Comparison of ENCODE assay signal across 13 cellular contexts in the genomic region with DNA sequence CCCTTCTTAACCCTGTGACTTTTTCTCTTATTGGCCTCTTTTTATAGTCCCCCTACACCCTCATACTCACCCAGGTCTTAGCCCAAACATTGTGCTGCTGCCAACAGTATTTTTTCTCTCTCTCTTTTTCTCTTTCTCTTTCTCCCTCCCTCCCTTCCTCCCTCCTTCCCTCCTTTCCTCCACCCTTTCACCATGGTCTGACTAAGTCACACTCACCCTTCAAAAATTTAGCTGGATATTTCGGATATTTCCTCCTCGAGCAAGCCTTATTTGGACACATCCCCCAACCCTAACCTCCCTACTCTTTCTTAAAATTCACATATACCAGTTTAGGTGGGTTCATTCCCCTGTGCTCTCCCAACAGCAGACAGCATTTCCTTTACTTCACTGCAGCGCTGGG.
DNase-seq lines count a peak whose midpoint lies in the region; ATAC-seq, FAIRE-seq and TF ChIP-seq lines count a peak whose summit lies in the region.
"Had no signal": no experiment of that assay in that cellular context is flagged by ENCODE, and none has a peak within 500 bp of the region (broad histone marks: within the 10 kb centered on the region; RNA-seq: fewer than 3 reads in every experiment).

No MANE protein-coding gene starts in this region.

- no peak overlapping the region for H3K4ac ChIP-seq in mesenchymal stem cell (ENCODE audit: low read depth in 1 of 2, low read length in 2 of 2)

- H3K4me2 ChIP-seq in A549 (peak overlapping the region; percentile 35; the same call in 2 of the 3 replicates), mesenchymal stem cell (ENCODE audit: low read length, poor library complexity, severe bottlenecking) (no peak overlapping the region)

- peaks cover 5% of the 10 kb centered on the region for H3K27me3 Mint-ChIP-seq in type B pancreatic cell

- no peak overlapping the region for H4K8ac ChIP-seq in mesenchymal stem cell (ENCODE audit: low read length)

- no peaks in the 10 kb centered on the region for H3K27me3 ChIP-seq in brain microvascular endothelial cell (replicated peaks)
- H3K27me3 ChIP-seq in mesenchymal stem cell (ENCODE audit: control insufficient read depth in 1 of 2, insufficient read depth in 1 of 2, low read length in 2 of 2) = no peaks in the 10 kb centered on the region
- H3K27me3 ChIP-seq: sigmoid colon had no signal

- H2BK120ac ChIP-seq in mesenchymal stem cell (ENCODE audit: low read depth, low read length) = no peak overlapping the region

- in situ Hi-C loops in brain microvascular endothelial cell (cut with HindIII; ENCODE audit: low pct_ligation_motif_present, low sequenced_read_pairs) = no loop called here

- no peak overlapping the region for H3K4me3 ChIP-seq in A549
- H3K4me3 ChIP-seq in brain microvascular endothelial cell (ENCODE audit: low read depth, low read length) = peak overlapping the region; percentile 3
- peak overlapping the region in 1 of 2 experiments; percentile 55 for H3K4me3 ChIP-seq in mesenchymal stem cell (ENCODE audit: insufficient read depth in 1 of 2, low read depth in 1 of 2, low read length in 2 of 2)
- H3K4me3 ChIP-seq: sigmoid colon, SK-N-MC had no signal

- H3K9me3 Mint-ChIP-seq in type B pancreatic cell = peaks cover 4% of the 10 kb centered on the region

- no peaks in the 10 kb centered on the region for H3K36me3 Mint-ChIP-seq in type B pancreatic cell

- H3K27ac ChIP-seq in A549 (peak overlapping the region in 1 of 2 experiments; percentile 56; a peak in 2 of 6 replicates), brain microvascular endothelial cell (peak overlapping the region; percentile 76), mesenchymal stem cell (ENCODE audit: low read length, poor library complexity, severe bottlenecking) (peak overlapping the region; percentile 12)
- H3K27ac ChIP-seq: epithelial cell of prostate, sigmoid colon, SK-N-MC had no signal

- peaks cover 2% of the 10 kb centered on the region for H3K79me1 ChIP-seq in mesenchymal stem cell (replicated peaks; ENCODE audit: low read length, poor library complexity, severe bottlenecking)

- H3K9me3 ChIP-seq in A549 = no peaks in the 10 kb centered on the region
- no peaks in the 10 kb centered on the region for H3K9me3 ChIP-seq in mesenchymal stem cell (ENCODE audit: control insufficient read depth, low read length)
- H3K9me3 ChIP-seq: sigmoid colon had no signal

- H2BK15ac ChIP-seq in mesenchymal stem cell (ENCODE audit: low read depth, poor library complexity, severe bottlenecking) = no peak overlapping the region

- peak overlapping the region; percentile 64 for H2AK5ac ChIP-seq in mesenchymal stem cell (ENCODE audit: low read length, severe bottlenecking)

- no peak overlapping the region for H3K14ac ChIP-seq in mesenchymal stem cell (ENCODE audit: low read length in 2 of 2)

- 31% methylated on average over 3 of the region's 3 CpGs for WGBS in A549 (ENCODE audit: missing lambda C conversion rate)
- WGBS in mesenchymal stem cell = 18% methylated on average over 3 of the region's 3 CpGs

- peaks cover 9% of the 10 kb centered on the region for H3K4me1 ChIP-seq in A549
- peaks cover 6% of the 10 kb centered on the region for H3K4me1 ChIP-seq in mesenchymal stem cell (ENCODE audit: control insufficient read depth, insufficient read depth, low read depth, low read length)

- no peak for DNase-seq in A549 (ENCODE audit: low read depth in 1 of 2, low spot score in 1 of 2)
- DNase-seq in HS-5 (ENCODE audit: low read depth) = peak; percentile 79
- peak; percentile 64 for DNase-seq in brain microvascular endothelial cell
- peak; percentile 43 for DNase-seq in mesenchymal stem cell
- no peak for DNase-seq in type B pancreatic cell (ENCODE audit: extremely low spot score, unreplicated experiment)
- no peak for DNase-seq in activated gamma-delta T cell treated with Interleukin-2 at 50 U/mL for 16 hours
- DNase-seq: sigmoid colon; stimulated activated naive CD4-positive, alpha-beta T cell had no signal

- FAIRE-seq in A549 (lab: Jason Lieb, UNC) = no peak

- POLR2A ChIA-PET in A549 (lab: Yijun Ruan, JAX) = no interaction called here

- no peak overlapping the region for H2AFZ ChIP-seq in mesenchymal stem cell (ENCODE audit: low read depth, low read length)

- no peak overlapping the region for H4K91ac ChIP-seq in mesenchymal stem cell (ENCODE audit: low read length)

- H2BK12ac ChIP-seq in mesenchymal stem cell (ENCODE audit: low read length in 2 of 2) = peak overlapping the region; percentile 14 to 63

- no peak overlapping the region for H3K23ac ChIP-seq in mesenchymal stem cell (ENCODE audit: low read length in 2 of 2)

- H3K27ac Mint-ChIP-seq in type B pancreatic cell = no peak overlapping the region

- no peak overlapping the region for H3K4me3 Mint-ChIP-seq in type B pancreatic cell
- H3K4me3 Mint-ChIP-seq: neural crest cell had no signal

- peak; percentile 52 to 73; a peak in 4 of 6 replicates for ATAC-seq in A549
- no peak for ATAC-seq in GM18870 (IDR thresholded peaks at IDR 0.05; ENCODE audit: unreplicated experiment)
- ATAC-seq in GM21717 (IDR thresholded peaks at IDR 0.05; ENCODE audit: unreplicated experiment) = no peak

- no peak for TF ChIP-seq POLR2A in A549 (IDR thresholded peaks at IDR 0.05; ENCODE audit: low read length)

- CTCF ChIA-PET in A549 (lab: Yijun Ruan, JAX) = interaction anchor here (2.9 kb wide), 1 partner anchor 10 kb away, joined by 22 read pairs; no protein-coding TSS in a partner anchor

- TF ChIP-seq RAD21 in A549 (conservative IDR thresholded peaks at IDR 0.05 in 1 of 2, IDR thresholded peaks at IDR 0.05 in 1 of 2) = no peak

- H3K36me3 ChIP-seq in brain microvascular endothelial cell (replicated peaks) (no peaks in the 10 kb centered on the region), mesenchymal stem cell (ENCODE audit: control insufficient read depth in 1 of 2, insufficient read depth in 2 of 2, low read depth in 1 of 2, low read length in 2 of 2) (no peaks in the 10 kb centered on the region)
- H3K36me3 ChIP-seq: sigmoid colon had no signal

- H3K9ac ChIP-seq in mesenchymal stem cell (ENCODE audit: low read length) = peak overlapping the region; percentile 69

- peak overlapping the region in 1 of 2 experiments; percentile 78 for H3K18ac ChIP-seq in mesenchymal stem cell (ENCODE audit: low read depth in 1 of 2, low read length in 2 of 2)

- no peak overlapping the region for H2BK5ac ChIP-seq in mesenchymal stem cell (ENCODE audit: low read depth, low read length, poor library complexity, severe bottlenecking)

- H3K4me1 Mint-ChIP-seq in type B pancreatic cell (ENCODE audit: unreplicated experiment) = peaks cover 17% of the 10 kb centered on the region

- no peak for TF ChIP-seq EP300 in A549 (IDR thresholded peaks at IDR 0.05)

- TF ChIP-seq CTCF in A549 (IDR thresholded peaks at IDR 0.05) (no peak), brain microvascular endothelial cell (IDR thresholded peaks at IDR 0.05; ENCODE audit: low read depth, low read length, missing control alignments) (no peak), type B pancreatic cell (conservative IDR thresholded peaks at IDR 0.05) (no peak)

TF ChIP-seq in A549, 52 proteins besides CTCF, POLR2A, EP300 and RAD21:
- no peak for TF ChIP-seq PHF8 (IDR thresholded peaks at IDR 0.05; ENCODE audit: borderline replicate concordance, low read depth)
- no peak for TF ChIP-seq MAZ (IDR thresholded peaks at IDR 0.05; ENCODE audit: borderline replicate concordance, low read depth, low read length)
- TF ChIP-seq MYC (IDR thresholded peaks at IDR 0.05; ENCODE audit: borderline replicate concordance, low read length) = no peak
- no peak for TF ChIP-seq RCOR1 (IDR thresholded peaks at IDR 0.05; ENCODE audit: low read depth, low read length)
- TF ChIP-seq NR3C1 (IDR thresholded peaks at IDR 0.05) = no peak
- TF ChIP-seq HOXB5 (CRISPR knock-in tag; IDR thresholded peaks at IDR 0.05) = no peak
- TF ChIP-seq NPAS2 (CRISPR knock-in tag; IDR thresholded peaks at IDR 0.05; ENCODE audit: borderline replicate concordance) = no peak
TF ChIP-seq in A549: peak in this region for 0.

Comparison
In these comparisons a context has a peak if more than half of its experiments do, and no peak if none do; other contexts are left out.
1. ATAC-seq: peak in A549 (2 of 2); none in GM18870 (single experiment) and GM21717 (single experiment).
2. DNase-seq: peak in HS-5 (single experiment), brain microvascular endothelial cell (single experiment) and mesenchymal stem cell (single experiment); none in A549 (0 of 2), type B pancreatic cell (single experiment) and activated gamma-delta T cell treated with Interleukin-2 at 50 U/mL for 16 hours (single experiment).